10 cellular contexts compared by ENCODE assay signal in genomic region chr4:110970642-110971041, GRCh38.
DNase-seq lines count a peak whose midpoint lies in the region; ATAC-seq, FAIRE-seq and TF ChIP-seq lines count a peak whose summit lies in the region.
"Had no signal": no experiment of that assay in that cellular context is flagged by ENCODE, and none has a peak within 500 bp of the region (broad histone marks: within the 10 kb centered on the region; RNA-seq: fewer than 3 reads in every experiment).

No MANE protein-coding gene starts in this region.

- no peak for FAIRE-seq in D721Med (lab: Jason Lieb, UNC)
- FAIRE-seq: TTC549 had no signal

- POLR2A ChIA-PET in RWPE1 (lab: Yijun Ruan, JAX; ENCODE audit: low non-redundant PET) = no interaction called here

- no peaks in the 10 kb centered on the region for H3K36me3 ChIP-seq in effector memory CD4-positive, alpha-beta T cell (ENCODE audit: control insufficient read depth, insufficient read depth, low read length)

- no peaks in the 10 kb centered on the region for H3K27me3 ChIP-seq in effector memory CD4-positive, alpha-beta T cell (replicated peaks; ENCODE audit: control insufficient read depth, insufficient read depth, low read length, poor library complexity, severe bottlenecking)

- no peak for DNase-seq in D721Med (ENCODE audit: insufficient read length, low spot score)
- DNase-seq in RWPE1 (ENCODE audit: low spot score) = peak; percentile 17
- peak; percentile 3 for DNase-seq in hepatic stellate cell (ENCODE audit: low spot score)
- no peak for DNase-seq in effector memory CD4-positive, alpha-beta T cell
- DNase-seq in activated T-cell treated with anti-CD3 and anti-CD28 coated beads, Interleukin-2, amount 50 U/mL, for 48 hours = no peak

- TF ChIP-seq CTCF in D721Med (IDR thresholded peaks at IDR 0.05; ENCODE audit: insufficient read depth, missing control alignments) (peak; percentile 70), RWPE1 (conservative IDR thresholded peaks at IDR 0.05; ENCODE audit: low read depth) (no peak)

- ATAC-seq in GM19023 (IDR thresholded peaks at IDR 0.05; ENCODE audit: unreplicated experiment) = peak; percentile 74
- peak; percentile 84 for ATAC-seq in HG03354 (IDR thresholded peaks at IDR 0.05; ENCODE audit: poor library complexity, severe bottlenecking, unreplicated experiment)
- no peak for ATAC-seq in HG02642 (IDR thresholded peaks at IDR 0.05; ENCODE audit: poor library complexity, unreplicated experiment)
- ATAC-seq: right cardiac atrium had no signal

- H3K27ac ChIP-seq in RWPE1 = no peak overlapping the region
- H3K27ac ChIP-seq in effector memory CD4-positive, alpha-beta T cell (ENCODE audit: insufficient read depth, low read length, poor library complexity, severe bottlenecking) = no peak overlapping the region

- H3K9me3 ChIP-seq in effector memory CD4-positive, alpha-beta T cell (ENCODE audit: control insufficient read depth, low read length) = no peaks in the 10 kb centered on the region

- no peak overlapping the region for H3K4me3 ChIP-seq in effector memory CD4-positive, alpha-beta T cell (ENCODE audit: insufficient read depth, low read depth, low read length, poor library complexity, severe bottlenecking)

- no peaks in the 10 kb centered on the region for H3K4me1 ChIP-seq in effector memory CD4-positive, alpha-beta T cell (ENCODE audit: control insufficient read depth, insufficient read depth, low read length, poor library complexity, severe bottlenecking)

- CTCF ChIA-PET in RWPE1 (lab: Yijun Ruan, JAX) = interaction anchor here (0.5 to 0.7 kb wide), 4 partner anchors 16 to 307 kb away, joined by 3 to 4 read pairs (median 3); no protein-coding TSS in a partner anchor

Comparison
In these comparisons a context has a peak if more than half of its experiments do, and no peak if none do; other contexts are left out.
1. DNase-seq: peak in RWPE1 (single experiment) and hepatic stellate cell (single experiment); none in D721Med (single experiment), effector memory CD4-positive, alpha-beta T cell (0 of 3) and activated T-cell treated with anti-CD3 and anti-CD28 coated beads, Interleukin-2, amount 50 U/mL, for 48 hours (0 of 2).